Comparison of ENCODE assay signal across 9 cellular contexts in the genomic region with DNA sequence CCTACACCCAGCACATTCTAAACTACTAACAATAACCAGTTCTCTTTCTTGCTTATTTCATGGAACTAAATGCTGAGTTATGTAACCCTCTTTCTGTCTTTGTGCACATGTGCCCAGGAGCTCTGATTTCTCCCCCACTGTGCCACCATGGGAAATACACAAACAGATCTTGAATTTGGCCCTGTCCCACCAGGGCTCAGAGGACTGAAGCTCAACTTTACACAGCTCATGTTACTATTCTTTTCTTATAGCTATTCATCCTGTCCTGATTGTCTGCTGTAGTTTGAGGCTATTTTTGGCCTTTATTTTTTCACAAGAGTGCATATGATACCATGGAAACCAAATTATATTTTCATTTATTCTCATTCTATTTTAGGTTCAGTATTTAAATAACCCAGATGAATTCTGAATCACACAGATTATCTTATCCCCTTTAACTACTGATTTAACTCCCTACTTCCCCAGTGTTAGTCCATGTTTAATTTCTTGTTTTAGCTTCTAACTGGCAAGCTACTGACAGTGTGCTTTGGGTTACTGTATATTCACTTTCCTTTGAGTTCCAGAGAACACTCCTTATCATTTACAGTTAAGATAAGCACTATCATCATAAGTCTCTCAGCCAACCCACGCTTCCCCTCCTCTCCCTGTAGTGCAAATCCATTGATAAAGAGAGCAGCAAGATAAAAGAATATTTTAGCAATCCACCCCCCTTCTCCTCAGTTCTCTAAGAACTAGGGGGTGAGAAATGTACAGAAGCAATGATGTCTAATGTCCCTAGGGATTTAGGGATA.
DNase-seq lines count a peak whose midpoint lies in the region; ATAC-seq, FAIRE-seq and TF ChIP-seq lines count a peak whose summit lies in the region.
"Had no signal": no experiment of that assay in that cellular context is flagged by ENCODE, and none has a peak within 500 bp of the region (broad histone marks: within the 10 kb centered on the region; RNA-seq: fewer than 3 reads in every experiment).

No MANE protein-coding gene starts in this region.

- H3K4me1 ChIP-seq in HUES6 (ENCODE audit: control insufficient read depth, insufficient read depth, low read length) (peaks cover 11% of the 10 kb centered on the region; the same call in 1 of the 2 replicates), kidney (ENCODE audit: control insufficient read depth in 1 of 2, insufficient read depth in 1 of 2, low read depth in 1 of 2, low read length in 2 of 2) (peaks cover 0 to 2% of the 10 kb centered on the region in 2 donors)

- H3K9ac ChIP-seq in HUES6 (ENCODE audit: low read length) (peak overlapping the region; percentile 10), kidney (ENCODE audit: low read length in 2 of 2) (no peak overlapping the region)

- intact Hi-C loops in kidney (cut with DNase I): no loop called here
- intact Hi-C loops in activated CD4-positive, alpha-beta T cell treated with anti-CD3 and anti-CD28 coated beads for 36 hours (cut with DNase I, micrococcal nuclease): no loop called here

- no peak for FAIRE-seq in kidney (lab: Jason Lieb, UNC)

- H3K36me3 Mint-ChIP-seq in osteocyte (ENCODE audit: unreplicated experiment): no peaks in the 10 kb centered on the region
- H3K36me3 Mint-ChIP-seq in activated CD4-positive, alpha-beta T cell treated with anti-CD3 and anti-CD28 coated beads for 36 hours (ENCODE audit: low read depth): peaks cover 78% of the 10 kb centered on the region

- POLR2A ChIA-PET in activated CD4-positive, alpha-beta T cell treated with anti-CD3 and anti-CD28 coated beads for 36 hours (lab: Charles Lee): no interaction called here

- TF ChIP-seq CTCF in osteocyte (IDR thresholded peaks at IDR 0.05): no peak
- TF ChIP-seq CTCF in kidney (IDR thresholded peaks at IDR 0.05; ENCODE audit: borderline replicate concordance, extremely low read depth, insufficient read depth): no peak

- H3K36me3 ChIP-seq in HUES6 (ENCODE audit: control insufficient read depth, insufficient read depth, low read length) (peaks cover 3% of the 10 kb centered on the region; the same call in 1 of the 2 replicates), kidney (ENCODE audit: control insufficient read depth in 1 of 2, insufficient read depth in 2 of 2, low read length in 2 of 2) (peaks cover 0 to 6% of the 10 kb centered on the region in 2 donors)
- H3K36me3 ChIP-seq: thoracic aorta had no signal

- DNase-seq in OCI-M1 (lab: John Stamatoyannopoulos, UW): peak; percentile 28
- DNase-seq in epithelial cell of prostate (ENCODE audit: low read depth, low spot score): no peak
- DNase-seq in osteocyte (ENCODE audit: extremely low spot score, unreplicated experiment): no peak
- DNase-seq in kidney: no peak
- no peak for DNase-seq in activated CD4-positive, alpha-beta T cell treated with anti-CD3 and anti-CD28 coated beads for 36 hours
- DNase-seq: effector CD4-positive, alpha-beta T cell had no signal

- CTCF ChIA-PET in activated CD4-positive, alpha-beta T cell treated with anti-CD3 and anti-CD28 coated beads for 36 hours (lab: Charles Lee): interaction anchor here (0.7 to 1.4 kb wide), 4 partner anchors 8 to 263 kb away, joined by 3 to 8 read pairs (median 4); no protein-coding TSS in a partner anchor

- no peak for ATAC-seq in GM18907 (IDR thresholded peaks at IDR 0.05; ENCODE audit: unreplicated experiment)
- no peak for ATAC-seq in activated CD4-positive, alpha-beta T cell treated with anti-CD3 and anti-CD28 coated beads for 36 hours

- H3K4me1 Mint-ChIP-seq in osteocyte (ENCODE audit: unreplicated experiment): peaks cover 37% of the 10 kb centered on the region
- H3K4me1 Mint-ChIP-seq in activated CD4-positive, alpha-beta T cell treated with anti-CD3 and anti-CD28 coated beads for 36 hours: peaks cover 66% of the 10 kb centered on the region

- H3K9me3 ChIP-seq in HUES6 (ENCODE audit: control insufficient read depth, insufficient read depth, low read depth, low read length) (no peaks in the 10 kb centered on the region), kidney (ENCODE audit: control insufficient read depth in 1 of 2, low read length in 2 of 2) (no peaks in the 10 kb centered on the region)
- H3K9me3 ChIP-seq: thoracic aorta had no signal

- H3K4me3 Mint-ChIP-seq in osteocyte (ENCODE audit: unreplicated experiment): no peak overlapping the region
- H3K4me3 Mint-ChIP-seq in activated CD4-positive, alpha-beta T cell treated with anti-CD3 and anti-CD28 coated beads for 36 hours: no peak overlapping the region

- no peaks in the 10 kb centered on the region for H3K9me3 Mint-ChIP-seq in osteocyte (ENCODE audit: unreplicated experiment)
- no peaks in the 10 kb centered on the region for H3K9me3 Mint-ChIP-seq in activated CD4-positive, alpha-beta T cell treated with anti-CD3 and anti-CD28 coated beads for 36 hours (ENCODE audit: low read depth)

- no peak overlapping the region for H3K4me3 ChIP-seq in HUES6 (ENCODE audit: low read depth, low read length)
- H3K4me3 ChIP-seq in kidney (ENCODE audit: low read length in 2 of 2): no peak overlapping the region
- H3K4me3 ChIP-seq: thoracic aorta had no signal

- H3K27me3 Mint-ChIP-seq in osteocyte (ENCODE audit: unreplicated experiment): no peaks in the 10 kb centered on the region
- no peaks in the 10 kb centered on the region for H3K27me3 Mint-ChIP-seq in activated CD4-positive, alpha-beta T cell treated with anti-CD3 and anti-CD28 coated beads for 36 hours

- H3K27ac Mint-ChIP-seq in osteocyte (ENCODE audit: unreplicated experiment): peak overlapping the region; percentile 72
- H3K27ac Mint-ChIP-seq in activated CD4-positive, alpha-beta T cell treated with anti-CD3 and anti-CD28 coated beads for 36 hours: no peak overlapping the region

- no peaks in the 10 kb centered on the region for H3K27me3 ChIP-seq in HUES6 (ENCODE audit: control insufficient read depth, insufficient read depth, low read length)

- H3K27ac ChIP-seq in HUES6 (ENCODE audit: low read depth, low read length) (no peak overlapping the region), epithelial cell of prostate (peak overlapping the region; percentile 98), kidney (ENCODE audit: low read depth in 2 of 2, low read length in 2 of 2) (no peak overlapping the region)
- H3K27ac ChIP-seq: thoracic aorta had no signal
